ENCODE assay signal across 13 cellular contexts in genomic region chr14:76776306-76777251, GRCh38. TPM values are rescaled to one million over a fixed set of nuclear protein-coding genes. Genes with fewer than 3 reads are reported as not detected.
DNase-seq lines count a peak whose midpoint lies in the region; ATAC-seq and TF ChIP-seq lines count a peak whose summit lies in the region.
"Had no signal": no experiment of that assay in that cellular context is flagged by ENCODE, and none has a peak within 500 bp of the region (broad histone marks: within the 10 kb centered on the region; RNA-seq: fewer than 3 reads in every experiment).

No MANE protein-coding gene starts in this region.

- DNase-seq in cardiac septum (ENCODE audit: low spot score): peak; percentile 65
- DNase-seq in Right ventricle myocardium inferior (ENCODE audit: missing footprints): no peak
- peak; percentile 16 for DNase-seq in NCI-H2107 (lab: John Stamatoyannopoulos, UW)
- peak; percentile 49 for DNase-seq in ecto neural progenitor cell (ENCODE audit: low spot score)
- no peak for DNase-seq in upper lobe of left lung
- no peak for DNase-seq in activated gamma-delta T cell (lab: John Stamatoyannopoulos, UW)
- no peak for DNase-seq in pons (ENCODE audit: low spot score)
- no peak for DNase-seq in prostate gland (ENCODE audit: low spot score)
- DNase-seq: activated T-cell treated with anti-CD3 and anti-CD28 coated beads, Interleukin-2, amount 50 U/mL, for 24 hours; CD4-positive, CD25-positive, alpha-beta regulatory T cell; NCI-H1436; SW 1271; testis had no signal

- H3K36me3 ChIP-seq in upper lobe of left lung: peaks cover 0 to 16% (median 3%) of the 10 kb centered on the region in 4 donors
- no peaks in the 10 kb centered on the region for H3K36me3 ChIP-seq in prostate gland

- no peak for TF ChIP-seq POLR2A in upper lobe of left lung (IDR thresholded peaks at IDR 0.05)
- no peak for TF ChIP-seq POLR2A in prostate gland (IDR thresholded peaks at IDR 0.05)

- TF ChIP-seq CTCF in upper lobe of left lung (IDR thresholded peaks at IDR 0.05) (no peak), prostate gland (IDR thresholded peaks at IDR 0.05) (no peak)

- WGBS in upper lobe of left lung, 2 donors: 85 to 87% methylated on average over 9 to 12 of the region's 14 CpGs
- WGBS in prostate gland: 87% methylated on average over 14 of the region's 14 CpGs

- no peak for TF ChIP-seq EP300 in upper lobe of left lung (IDR thresholded peaks at IDR 0.05)

- no peaks in the 10 kb centered on the region for H3K27me3 ChIP-seq in upper lobe of left lung
- no peaks in the 10 kb centered on the region for H3K27me3 ChIP-seq in prostate gland (replicated peaks; ENCODE audit: insufficient read depth)
- H3K27me3 ChIP-seq: testis had no signal

- H3K4me1 ChIP-seq in upper lobe of left lung (peaks cover 24 to 46% (median 38%) of the 10 kb centered on the region in 4 donors), prostate gland (replicated peaks) (no peaks in the 10 kb centered on the region)

- no peaks in the 10 kb centered on the region for H3K9me3 ChIP-seq in upper lobe of left lung
- H3K9me3 ChIP-seq in prostate gland: no peaks in the 10 kb centered on the region
- H3K9me3 ChIP-seq: testis had no signal

- ATAC-seq in Right ventricle myocardium inferior (no peak), upper lobe of left lung (ENCODE audit: low FRiP score in 2 of 2) (no peak)

- intact Hi-C loops in cardiac septum (cut with DNase I) (no loop called here), Right ventricle myocardium inferior (cut with DNase I) (no loop called here), prostate gland (cut with DNase I) (no loop called here)

- H3K27ac ChIP-seq in upper lobe of left lung (peak overlapping the region in 3 of 4 donors; percentile 28 to 37 (median 34)), prostate gland (no peak overlapping the region)
- H3K27ac ChIP-seq: testis had no signal

- H3K4me3 ChIP-seq in upper lobe of left lung: no peak overlapping the region
- H3K4me3 ChIP-seq in prostate gland: no peak overlapping the region
- H3K4me3 ChIP-seq: testis had no signal

RNA-seq across cellular contexts. Expression of gene VASH1, which starts 15.3 kb away (rescaled TPM):
- 16.4 TPM for total RNA-seq in cardiac septum
- 14.4 TPM for total RNA-seq in Right ventricle myocardium inferior
- 10 to 100 TPM; 12.0 to 53.5 (median 28.2) TPM for total RNA-seq in upper lobe of left lung
- 10 to 100 TPM in 1 of 2 donors, 1 to 10 TPM in 1; 2.1 to 19.8 TPM for total RNA-seq in prostate gland

RNA-seq across cellular contexts. Expression of gene ANGEL1, which starts 36.1 kb away (rescaled TPM):
- total RNA-seq in cardiac septum (12.4 TPM), Right ventricle myocardium inferior (10.5 TPM), upper lobe of left lung (10 to 100 TPM; 13.8 to 35.6 (median 23.6) TPM), prostate gland (10 to 100 TPM; 10.3 to 58.8 TPM)

RNA-seq across cellular contexts. Expression of gene LRRC74A, which starts 49.6 kb away (rescaled TPM):
- not detected for total RNA-seq in cardiac septum
- not detected for total RNA-seq in Right ventricle myocardium inferior
- total RNA-seq in upper lobe of left lung: not detected
- total RNA-seq in prostate gland: 1 to 10 TPM in 1 of 2 donors, not detected in 1; 6.0 TPM
- total RNA-seq: CD4-positive, CD25-positive, alpha-beta regulatory T cell had no signal

Comparison
In these comparisons a context has a peak if more than half of its experiments do, and no peak if none do; other contexts are left out.
1. DNase-seq: peak in cardiac septum (single experiment), NCI-H2107 (single experiment) and ecto neural progenitor cell (single experiment); none in Right ventricle myocardium inferior (single experiment), upper lobe of left lung (0 of 2), activated gamma-delta T cell (single experiment), pons (single experiment) and prostate gland (single experiment).
2. H3K27ac ChIP-seq: peak in upper lobe of left lung (3 of 4); none in prostate gland (0 of 2).